8 cellular contexts compared by ENCODE assay signal in genomic region chr4:122652379-122652778, GRCh38. TPM values are rescaled to one million over a fixed set of nuclear protein-coding genes. Genes with fewer than 3 reads are reported as not detected.
DNase-seq lines count a peak whose midpoint lies in the region; ATAC-seq and TF ChIP-seq lines count a peak whose summit lies in the region.

No MANE protein-coding gene starts in this region.

- no peaks in the 10 kb centered on the region for H3K4me1 Mint-ChIP-seq in activated CD8-positive, alpha-beta T cell treated with anti-CD3 and anti-CD28 coated beads, Interleukin-2, amount 10 ng/mL, durations not matched to agents 7 days and 5 days (ENCODE audit: low read depth)

- no peaks in the 10 kb centered on the region for H3K27me3 Mint-ChIP-seq in activated CD8-positive, alpha-beta T cell treated with anti-CD3 and anti-CD28 coated beads, Interleukin-2, amount 10 ng/mL, durations not matched to agents 7 days and 5 days (ENCODE audit: low read depth)

- H3K36me3 ChIP-seq in GM06990 (ENCODE audit: control insufficient read depth, insufficient read depth, low read length), result no peaks in the 10 kb centered on the region
- H3K36me3 ChIP-seq in gastroesophageal sphincter, result no peaks in the 10 kb centered on the region

- no peak for TF ChIP-seq POLR2A in gastroesophageal sphincter (IDR thresholded peaks at IDR 0.05)

- no peaks in the 10 kb centered on the region for H3K4me1 ChIP-seq in gastroesophageal sphincter

- H3K36me3 Mint-ChIP-seq in activated CD8-positive, alpha-beta T cell treated with anti-CD3 and anti-CD28 coated beads, Interleukin-2, amount 10 ng/mL, durations not matched to agents 7 days and 5 days (ENCODE audit: low read depth), result peaks cover 2% of the 10 kb centered on the region

- no peaks in the 10 kb centered on the region for H3K9me3 Mint-ChIP-seq in activated CD8-positive, alpha-beta T cell treated with anti-CD3 and anti-CD28 coated beads, Interleukin-2, amount 10 ng/mL, durations not matched to agents 7 days and 5 days (ENCODE audit: insufficient read depth)

- POLR2A ChIA-PET in activated CD8-positive, alpha-beta T cell treated with anti-CD3 and anti-CD28 coated beads, Interleukin-2, amount 10 ng/mL, durations not matched to agents 7 days and 5 days (lab: Charles Lee), result no interaction called here

- CTCF ChIA-PET in activated CD8-positive, alpha-beta T cell treated with anti-CD3 and anti-CD28 coated beads, Interleukin-2, amount 10 ng/mL, durations not matched to agents 7 days and 5 days (lab: Charles Lee), result interaction anchor here (1.0 kb wide), 1 partner anchor 49 kb away, joined by 5 read pairs; no protein-coding TSS in a partner anchor

- TF ChIP-seq EP300 in gastroesophageal sphincter (IDR thresholded peaks at IDR 0.05), result no peak

- TF ChIP-seq CTCF in GM06990 (IDR thresholded peaks at IDR 0.05; ENCODE audit: insufficient read depth, low read length, poor library complexity, severe bottlenecking), result peak; percentile 70
- peak; percentile 66 for TF ChIP-seq CTCF in LNCaP clone FGC (IDR thresholded peaks at IDR 0.05; ENCODE audit: control insufficient read depth, extremely low read depth, insufficient read depth)
- TF ChIP-seq CTCF in gastroesophageal sphincter (IDR thresholded peaks at IDR 0.05), result peak in 3 of 4 experiments; percentile 10 to 43 (median 20)

- H3K9me3 ChIP-seq in gastroesophageal sphincter, result peaks cover 0 to 8% (median 0%) of the 10 kb centered on the region in 3 donors

- no peak overlapping the region for H3K27ac ChIP-seq in gastroesophageal sphincter

- H3K4me3 ChIP-seq in GM06990 (replicated peaks; ENCODE audit: low read depth, low read length) (no peak overlapping the region), LNCaP clone FGC (ENCODE audit: low read depth, low read length) (no peak overlapping the region), gastroesophageal sphincter (no peak overlapping the region)

- H3K27me3 ChIP-seq in GM06990 (replicated peaks; ENCODE audit: control insufficient read depth, insufficient read depth, low read length) (no peaks in the 10 kb centered on the region), gastroesophageal sphincter (no peaks in the 10 kb centered on the region)

- DNase-seq in GM06990 (ENCODE audit: extremely low read depth, insufficient read length), result no peak
- DNase-seq in LNCaP clone FGC (ENCODE audit: low read depth), result peak; percentile 15
- DNase-seq in activated CD8-positive, alpha-beta T cell treated with anti-CD3 and anti-CD28 coated beads, Interleukin-2, amount 10 ng/mL, durations not matched to agents 7 days and 5 days, result peak; percentile 62
- peak; percentile 36 to 60 for DNase-seq in stimulated activated CD4-positive, alpha-beta T cell treated with anti-CD3 and anti-CD28 coated beads, Interleukin-4, amount 100 ng/mL, for 48 hours (ENCODE audit: low read depth in 2 of 2)
- no peak for DNase-seq in NCI-H2081 (lab: John Stamatoyannopoulos, UW)
- DNase-seq in NCI-H748 treated with DMSO at 0.1 percent for 48 hours (lab: John Stamatoyannopoulos, UW), result no peak
- DNase-seq in HuH-7.5 (ENCODE audit: low spot score), result no peak

- 73 to 91% methylated on average over 1 of the region's 3 CpGs for WGBS in gastroesophageal sphincter (ENCODE audit: low coverage in 1 of 2), 2 donors

- no peak overlapping the region for H3K27ac Mint-ChIP-seq in activated CD8-positive, alpha-beta T cell treated with anti-CD3 and anti-CD28 coated beads, Interleukin-2, amount 10 ng/mL, durations not matched to agents 7 days and 5 days

- H3K4me3 Mint-ChIP-seq in activated CD8-positive, alpha-beta T cell treated with anti-CD3 and anti-CD28 coated beads, Interleukin-2, amount 10 ng/mL, durations not matched to agents 7 days and 5 days, result no peak overlapping the region

- no peak for ATAC-seq in activated CD8-positive, alpha-beta T cell treated with anti-CD3 and anti-CD28 coated beads, Interleukin-2, amount 10 ng/mL, durations not matched to agents 7 days and 5 days
- ATAC-seq in gastroesophageal sphincter, result no peak

RNA-seq across cellular contexts. Expression of gene IL21, which starts 31.5 kb away (rescaled TPM):
- not detected for total RNA-seq in activated CD8-positive, alpha-beta T cell treated with anti-CD3 and anti-CD28 coated beads, Interleukin-2, amount 10 ng/mL, durations not matched to agents 7 days and 5 days
- under 1 TPM in 1 of 4 donors, not detected in 3; 0.12 TPM for total RNA-seq in gastroesophageal sphincter

Comparison
In these comparisons a context has a peak if more than half of its experiments do, and no peak if none do; other contexts are left out.
1. DNase-seq: peak in LNCaP clone FGC (single experiment), activated CD8-positive, alpha-beta T cell treated with anti-CD3 and anti-CD28 coated beads, Interleukin-2, amount 10 ng/mL, durations not matched to agents 7 days and 5 days (single experiment) and stimulated activated CD4-positive, alpha-beta T cell treated with anti-CD3 and anti-CD28 coated beads, Interleukin-4, amount 100 ng/mL, for 48 hours (2 of 2); none in GM06990 (single experiment), NCI-H2081 (0 of 2), NCI-H748 treated with DMSO at 0.1 percent for 48 hours (single experiment) and HuH-7.5 (single experiment).
2. CTCF ChIP-seq: peak in every context shown above with its lines; median percentile 70 in GM06990; 66 in LNCaP clone FGC; 20 in gastroesophageal sphincter.